In the genomic region with DNA sequence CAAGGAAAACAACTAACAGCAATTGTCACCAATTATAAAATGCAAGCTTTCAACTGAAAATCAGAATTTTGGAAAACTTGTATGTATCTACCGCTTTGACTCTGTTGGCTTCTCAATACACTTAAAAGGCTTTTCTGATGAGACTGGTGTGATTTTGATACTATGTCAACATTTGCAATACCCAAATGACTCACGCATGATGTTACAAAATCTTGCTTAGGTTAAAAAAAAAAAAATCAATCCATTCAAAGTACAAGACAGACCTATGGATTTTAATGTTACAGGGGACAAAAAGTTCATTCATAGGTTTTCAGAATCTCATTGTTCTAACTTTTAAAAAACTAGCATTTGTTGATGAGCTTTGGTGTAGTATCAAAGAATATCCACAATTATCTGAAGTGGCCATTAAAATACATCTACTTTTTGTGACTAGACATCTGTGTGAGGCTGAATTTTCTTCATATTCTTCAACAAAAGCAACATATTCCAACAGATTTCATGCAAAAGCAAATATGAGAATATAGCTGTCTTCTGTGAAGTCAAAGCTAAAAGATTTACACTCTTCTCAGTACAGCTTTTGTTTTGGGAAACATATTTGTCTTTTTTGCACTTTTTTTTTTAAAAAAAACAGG, we compare ENCODE assay signal across 8 cellular contexts. TPM values are rescaled to one million over a fixed set of nuclear protein-coding genes. Genes with fewer than 3 reads are reported as not detected.
DNase-seq lines count a peak whose midpoint lies in the region; ATAC-seq and TF ChIP-seq lines count a peak whose summit lies in the region.

No MANE protein-coding gene starts in this region.

- H3F3A ChIP-seq in GM23248 (ENCODE audit: insufficient read depth), result peaks cover 33% of the 10 kb centered on the region
- no peaks in the 10 kb centered on the region for H3F3A ChIP-seq in neural progenitor cell (ENCODE audit: low read depth)

- peaks cover 30% of the 10 kb centered on the region for H3K4me1 Mint-ChIP-seq in endodermal cell
- H3K4me1 Mint-ChIP-seq in neural progenitor cell, result peaks cover 7% of the 10 kb centered on the region

- H3K4me1 ChIP-seq in GM23248 (ENCODE audit: insufficient read depth) (peaks cover 38% of the 10 kb centered on the region), endodermal cell (ENCODE audit: control insufficient read depth, insufficient read depth, low read length) (no peaks in the 10 kb centered on the region), neural progenitor cell (peaks cover 13% of the 10 kb centered on the region)

- H3K27ac Mint-ChIP-seq in endodermal cell, result no peak overlapping the region
- H3K27ac Mint-ChIP-seq in neural progenitor cell, result no peak overlapping the region

- H4K20me1 ChIP-seq in GM23248 (ENCODE audit: insufficient read depth) (no peaks in the 10 kb centered on the region), neural progenitor cell (ENCODE audit: low read depth) (no peaks in the 10 kb centered on the region)

- H3K4me3 ChIP-seq in GM23248, result peak overlapping the region; percentile 38
- H3K4me3 ChIP-seq in fibroblast of pulmonary artery (replicated peaks; ENCODE audit: low read depth, low read length), result no peak overlapping the region
- no peak overlapping the region for H3K4me3 ChIP-seq in endodermal cell (ENCODE audit: low read length)
- no peak overlapping the region for H3K4me3 ChIP-seq in neural progenitor cell

- in situ Hi-C loops in GM23248 (cut with MboI), result no loop called here

- peak overlapping the region; percentile 49 for H3K9ac ChIP-seq in GM23248
- H3K9ac ChIP-seq in endodermal cell (ENCODE audit: extremely low read depth, low read length, poor library complexity, severe bottlenecking), result no peak overlapping the region
- H3K9ac ChIP-seq in neural progenitor cell, result no peak overlapping the region

- H2AFZ ChIP-seq in GM23248 (no peak overlapping the region), neural progenitor cell (replicated peaks) (no peak overlapping the region)

- no peak for TF ChIP-seq CTCF in fibroblast of pulmonary artery (IDR thresholded peaks at IDR 0.05; ENCODE audit: low read length, missing control alignments)
- no peak for TF ChIP-seq CTCF in endodermal cell (conservative IDR thresholded peaks at IDR 0.05)
- no peak for TF ChIP-seq CTCF in neural progenitor cell (IDR thresholded peaks at IDR 0.05)

- H3K9me2 ChIP-seq in GM23248 (ENCODE audit: insufficient read depth), result no peaks in the 10 kb centered on the region

- peak overlapping the region; percentile 85 for H3K27ac ChIP-seq in GM23248
- H3K27ac ChIP-seq in endodermal cell (ENCODE audit: low read depth, low read length), result no peak overlapping the region
- H3K27ac ChIP-seq in neural progenitor cell, result no peak overlapping the region

- H3K79me2 ChIP-seq in GM23248 (ENCODE audit: insufficient read depth) (peaks cover 95% of the 10 kb centered on the region), neural progenitor cell (ENCODE audit: low read depth) (no peaks in the 10 kb centered on the region)

- 0 to 1% methylated on average over 2 of the region's 2 CpGs for WGBS in GM23248 (ENCODE audit: low coverage in 1 of 2, low lambda C conversion rate in 2 of 2, missing lambda C conversion rate in 2 of 2), 2 experiments
- WGBS in endodermal cell (ENCODE audit: insufficient coverage in 1 of 2, insufficient read length in 1 of 2), 2 experiments, result 78 to 98% methylated on average over 1 to 2 of the region's 2 CpGs

- DNase-seq in AG08396 (ENCODE audit: low spot score) (peak; percentile 24), GM23248 (peak; percentile 89), RPMI7951 (ENCODE audit: low read depth) (peak; percentile 59), fibroblast of pulmonary artery (ENCODE audit: low read depth) (peak; percentile 79), endodermal cell (no peak), neural progenitor cell (ENCODE audit: low spot score) (no peak)

- no peaks in the 10 kb centered on the region for H3K9me3 Mint-ChIP-seq in endodermal cell
- H3K9me3 Mint-ChIP-seq in neural progenitor cell, result no peaks in the 10 kb centered on the region

- H3K36me3 ChIP-seq in GM23248 (ENCODE audit: low read depth), result 0 out of 2 replicates have a peak, but pooled peaks cover 3% of the 10 kb centered on the region
- H3K36me3 ChIP-seq in endodermal cell (ENCODE audit: control insufficient read depth, insufficient read depth, low read length), result no peaks in the 10 kb centered on the region
- no peaks in the 10 kb centered on the region for H3K36me3 ChIP-seq in neural progenitor cell

- H3K9me3 ChIP-seq in GM23248 (ENCODE audit: low read depth), result no peaks in the 10 kb centered on the region
- H3K9me3 ChIP-seq in endodermal cell (ENCODE audit: control insufficient read depth, low read length), result no peaks in the 10 kb centered on the region
- no peaks in the 10 kb centered on the region for H3K9me3 ChIP-seq in neural progenitor cell (ENCODE audit: low read depth)

- H3K27me3 Mint-ChIP-seq in endodermal cell (ENCODE audit: insufficient read depth) (no peaks in the 10 kb centered on the region), neural progenitor cell (ENCODE audit: insufficient read depth, low read depth) (peaks cover 2% of the 10 kb centered on the region)

- ATAC-seq in SK-N-SH treated with all-trans-retinoic acid at 6 μM for 48 hours, result no peak
- ATAC-seq in HG03432 (IDR thresholded peaks at IDR 0.05; ENCODE audit: unreplicated experiment), result no peak

- H3K4me2 ChIP-seq in GM23248 (ENCODE audit: unreplicated experiment) (peak overlapping the region; percentile 68), neural progenitor cell (no peak overlapping the region)

- H3K36me3 Mint-ChIP-seq in endodermal cell (ENCODE audit: low read depth), result peaks cover 14% of the 10 kb centered on the region
- H3K36me3 Mint-ChIP-seq in neural progenitor cell, result no peaks in the 10 kb centered on the region

- H3K27me3 ChIP-seq in GM23248 (replicated peaks; ENCODE audit: insufficient read depth), result no peaks in the 10 kb centered on the region
- no peaks in the 10 kb centered on the region for H3K27me3 ChIP-seq in endodermal cell (ENCODE audit: control insufficient read depth, insufficient read depth, low read length, poor library complexity, severe bottlenecking)
- H3K27me3 ChIP-seq in neural progenitor cell, result no peaks in the 10 kb centered on the region

- H3K4me3 Mint-ChIP-seq in endodermal cell (no peak overlapping the region), neural progenitor cell (no peak overlapping the region)

TF ChIP-seq in SK-N-SH treated with all-trans-retinoic acid at 6 μM for 48 hours, 23 proteins besides CTCF, POLR2A, EP300 and RAD21:
- TF ChIP-seq CSDC2 (CRISPR knock-in tag; IDR thresholded peaks at IDR 0.05) (no peak), CSRNP3 (CRISPR knock-in tag; IDR thresholded peaks at IDR 0.05) (no peak), CREB5 (CRISPR knock-in tag; IDR thresholded peaks at IDR 0.05; ENCODE audit: low read depth) (no peak), ZFP30 (CRISPR knock-in tag; IDR thresholded peaks at IDR 0.05) (no peak)
TF ChIP-seq in SK-N-SH treated with all-trans-retinoic acid at 6 μM for 48 hours: peak in this region for 0.

RNA-seq across cellular contexts. Expression of gene ELF1, which starts 10.7 kb away (rescaled TPM):
- total RNA-seq in GM23248 (2014; rRNA removed; shearing (Covaris generic)), result 36.1 and 43.8 TPM in 2 replicates
- 39.9 and 42.7 TPM in 2 replicates for polyA plus RNA-seq in GM23248 (2016; fragmentation: Nextera tagmentation; extraction: Ambion mirVana)
- 19.4 and 21.5 TPM in 2 replicates for total RNA-seq in RPMI7951 (2014; rRNA removed; shearing (Covaris generic))
- 10 to 100 TPM; 36.0 to 44.1 TPM for total RNA-seq in endodermal cell
- 21.2 TPM for polyA plus RNA-seq in endodermal cell (2013, experiment 1 of 2)
- 20.6 TPM for polyA plus RNA-seq in endodermal cell (2013, experiment 2 of 2)
- total RNA-seq in neural progenitor cell (ENCODE audit: low replicate concordance), result 9.3 and 17.2 TPM in 2 replicates

RNA-seq across cellular contexts. Expression of gene WBP4, which starts 52.8 kb away (rescaled TPM):
- 7.5 and 11.8 TPM in 2 replicates for total RNA-seq in GM23248 (2014; rRNA removed; shearing (Covaris generic))
- 13.4 and 14.0 TPM in 2 replicates for polyA plus RNA-seq in GM23248 (2016; fragmentation: Nextera tagmentation; extraction: Ambion mirVana)
- total RNA-seq in RPMI7951 (2014; rRNA removed; shearing (Covaris generic)), result 9.5 and 11.5 TPM in 2 replicates
- 10 to 100 TPM in 1 of 2 donors, 1 to 10 TPM in 1; 8.9 to 15.2 TPM for total RNA-seq in endodermal cell
- 22.9 TPM for polyA plus RNA-seq in endodermal cell (2013, experiment 1 of 2)
- 20.9 TPM for polyA plus RNA-seq in endodermal cell (2013, experiment 2 of 2)
- total RNA-seq in neural progenitor cell (ENCODE audit: low replicate concordance), result 9.0 and 12.9 TPM in 2 replicates

Comparison
In these comparisons a context has a peak if more than half of its experiments do, and no peak if none do; other contexts are left out.
1. DNase-seq: peak in AG08396 (single experiment), GM23248 (single experiment), RPMI7951 (single experiment) and fibroblast of pulmonary artery (single experiment); none in endodermal cell (single experiment) and neural progenitor cell (single experiment).